In the genomic region with DNA sequence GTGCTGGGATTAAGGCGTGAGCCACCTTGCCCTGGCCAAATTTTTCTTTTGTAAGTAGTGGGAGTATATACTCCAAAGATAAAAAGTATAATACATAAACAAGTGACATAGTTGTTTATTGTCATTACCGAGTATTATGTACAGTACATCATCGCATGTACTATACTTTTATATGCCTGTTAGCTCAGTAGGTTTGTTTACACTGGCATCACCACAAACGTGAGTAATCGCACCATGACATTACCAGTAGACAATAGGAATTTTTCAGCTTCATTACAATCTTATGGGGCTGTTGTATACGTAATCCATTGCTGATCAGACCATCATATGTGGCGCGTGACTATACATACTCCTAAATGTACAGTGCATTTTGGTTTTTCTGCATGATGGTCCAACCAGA, we compare ENCODE assay signal across 22 cellular contexts.
"Had no signal": no experiment of that assay in that cellular context is flagged by ENCODE, and none has a peak within 500 bp of the region (broad histone marks: within the 10 kb centered on the region; RNA-seq: fewer than 3 reads in every experiment).

No MANE protein-coding gene starts in this region.

- H3K4me1 ChIP-seq: prostate gland had no signal

- H3K27me3 ChIP-seq: brain microvascular endothelial cell, ovary, vagina had no signal

- H3K27me3 Mint-ChIP-seq: activated CD4-positive, alpha-beta memory T cell treated with anti-CD3 and anti-CD28 coated beads, Interleukin-2, amount 10 ng/mL, durations not matched to agents 7 days and 5 days; activated CD4-positive, alpha-beta T cell treated with anti-CD3 and anti-CD28 coated beads, Interleukin-2, amount 10 ng/mL, durations not matched to agents 24 days and 14 days; activated naive CD8-positive, alpha-beta T cell treated with anti-CD3 and anti-CD28 coated beads, Interleukin-2, amount 50 U/mL, for 24 hours; natural killer cell treated with Interleukin-12 subunit alpha and Interleukin-12 subunit beta and Interleukin-15 and Interleukin-18, amount 100 ng/mL, for 72 hours; type B pancreatic cell had no signal

- H3K9me3 ChIP-seq: ovary, prostate gland, thoracic aorta, vagina had no signal

- H3K9me3 Mint-ChIP-seq: activated CD4-positive, alpha-beta memory T cell treated with anti-CD3 and anti-CD28 coated beads, Interleukin-2, amount 10 ng/mL, durations not matched to agents 7 days and 5 days; activated CD4-positive, alpha-beta T cell treated with anti-CD3 and anti-CD28 coated beads, Interleukin-2, amount 10 ng/mL, durations not matched to agents 24 days and 14 days; activated naive CD8-positive, alpha-beta T cell treated with anti-CD3 and anti-CD28 coated beads, Interleukin-2, amount 50 U/mL, for 24 hours; activated T-cell treated with anti-CD3 and anti-CD28 coated beads, Interleukin-2, amount 50 U/mL, for 72 hours; natural killer cell treated with Interleukin-12 subunit alpha and Interleukin-12 subunit beta and Interleukin-15 and Interleukin-18, amount 100 ng/mL, for 72 hours; type B pancreatic cell had no signal

- H3K4me3 Mint-ChIP-seq: activated CD4-positive, alpha-beta memory T cell treated with anti-CD3 and anti-CD28 coated beads, Interleukin-2, amount 10 ng/mL, durations not matched to agents 7 days and 5 days; activated CD4-positive, alpha-beta T cell treated with anti-CD3 and anti-CD28 coated beads, Interleukin-2, amount 10 ng/mL, durations not matched to agents 24 days and 14 days; activated naive CD8-positive, alpha-beta T cell treated with anti-CD3 and anti-CD28 coated beads, Interleukin-2, amount 50 U/mL, for 24 hours; activated T-cell treated with anti-CD3 and anti-CD28 coated beads, Interleukin-2, amount 50 U/mL, for 72 hours; natural killer cell treated with Interleukin-12 subunit alpha and Interleukin-12 subunit beta and Interleukin-15 and Interleukin-18, amount 100 ng/mL, for 72 hours; type B pancreatic cell had no signal

- H3K36me3 ChIP-seq: ovary had no signal

- ATAC-seq: activated naive CD8-positive, alpha-beta T cell treated with anti-CD3 and anti-CD28 coated beads, Interleukin-2, amount 50 U/mL, for 24 hours; activated T-cell treated with anti-CD3 and anti-CD28 coated beads, Interleukin-2, amount 50 U/mL, for 72 hours; esophagus mucosa; left lobe of liver; natural killer cell treated with Interleukin-12 subunit alpha and Interleukin-12 subunit beta and Interleukin-15 and Interleukin-18, amount 100 ng/mL, for 72 hours had no signal

- H3K4me3 ChIP-seq: ovary, prostate gland, thoracic aorta, vagina had no signal

- DNase-seq: activated CD4-positive, alpha-beta memory T cell treated with anti-CD3 and anti-CD28 coated beads, Interleukin-2, amount 10 ng/mL, durations not matched to agents 7 days and 5 days; activated CD4-positive, alpha-beta T cell treated with anti-CD3 and anti-CD28 coated beads, Interleukin-2, amount 10 ng/mL, durations not matched to agents 24 days and 14 days; activated effector memory CD4-positive, alpha-beta T cell treated with Interleukin-2 at 50 U/mL for 16 hours; activated naive CD4-positive, alpha-beta T cell treated with anti-CD3 and anti-CD28 coated beads, Interleukin-2, amount 50 U/mL, for 16 hours; activated naive CD8-positive, alpha-beta T cell treated with anti-CD3 and anti-CD28 coated beads, Interleukin-2, amount 50 U/mL, for 24 hours; activated T-cell treated with anti-CD3 and anti-CD28 coated beads, Interleukin-2, amount 50 U/mL, for 72 hours; brain microvascular endothelial cell; central memory CD4-positive, alpha-beta T cell; effector memory CD4-positive, alpha-beta T cell; foreskin melanocyte; kidney; ovary; stimulated activated CD4-positive, alpha-beta T cell treated with anti-CD3 and anti-CD28 coated beads, Interleukin-2, amount 100 ng/mL, for 48 hours; stimulated activated CD8-positive, alpha-beta memory T cell treated with anti-CD3 and anti-CD28 coated beads, Interleukin-4, amount 100 ng/mL, for 48 hours; stimulated activated naive CD4-positive, alpha-beta T cell had no signal

- H3K27ac ChIP-seq: brain microvascular endothelial cell, ovary, prostate gland, thoracic aorta, vagina had no signal

- H3K27ac Mint-ChIP-seq: activated CD4-positive, alpha-beta memory T cell treated with anti-CD3 and anti-CD28 coated beads, Interleukin-2, amount 10 ng/mL, durations not matched to agents 7 days and 5 days; activated CD4-positive, alpha-beta T cell treated with anti-CD3 and anti-CD28 coated beads, Interleukin-2, amount 10 ng/mL, durations not matched to agents 24 days and 14 days; activated naive CD8-positive, alpha-beta T cell treated with anti-CD3 and anti-CD28 coated beads, Interleukin-2, amount 50 U/mL, for 24 hours; activated T-cell treated with anti-CD3 and anti-CD28 coated beads, Interleukin-2, amount 50 U/mL, for 72 hours; natural killer cell treated with Interleukin-12 subunit alpha and Interleukin-12 subunit beta and Interleukin-15 and Interleukin-18, amount 100 ng/mL, for 72 hours; type B pancreatic cell had no signal
